1 cellular context compared by ENCODE assay signal in genomic region chr11:130124096-130124495, GRCh38.
TF ChIP-seq lines count a peak whose summit lies in the region.

No MANE protein-coding gene starts in this region.

TF ChIP-seq in HepG2, 621 proteins besides CTCF, POLR2A, EP300 and RAD21 (continued from another document and continues in another):
- TF ChIP-seq CSRNP2 (CRISPR knock-in tag; conservative IDR thresholded peaks at IDR 0.05; ENCODE audit: low read depth) (no peak), PLRG1 (conservative IDR thresholded peaks at IDR 0.05) (no peak), THRA (CRISPR knock-in tag; IDR thresholded peaks at IDR 0.05; ENCODE audit: borderline replicate concordance) (peak; percentile 47; the same call in 1 of the 2 replicates), ZNF180 (CRISPR knock-in tag; IDR thresholded peaks at IDR 0.05; ENCODE audit: borderline replicate concordance, low read depth) (no peak), ZFYVE20 (CRISPR knock-in tag; IDR thresholded peaks at IDR 0.05; ENCODE audit: borderline replicate concordance, low read depth) (no peak), ZSCAN5A (CRISPR knock-in tag; IDR thresholded peaks at IDR 0.05; ENCODE audit: borderline replicate concordance) (no peak), ZNF7 (CRISPR knock-in tag; IDR thresholded peaks at IDR 0.05) (no peak), ZNF644 (CRISPR knock-in tag; IDR thresholded peaks at IDR 0.05; ENCODE audit: low read depth) (peak; percentile 90), AFF4 (CRISPR knock-in tag; IDR thresholded peaks at IDR 0.05) (no peak), ZNF20 (CRISPR knock-in tag; IDR thresholded peaks at IDR 0.05) (no peak), IRF9 (CRISPR knock-in tag; IDR thresholded peaks at IDR 0.05; ENCODE audit: borderline replicate concordance) (no peak), ZHX2 (IDR thresholded peaks at IDR 0.05; ENCODE audit: low read depth) (0 out of 2 replicates have a peak, but pooled peaks have one; percentile 17), ZHX2 (CRISPR knock-in tag; IDR thresholded peaks at IDR 0.05; ENCODE audit: borderline replicate concordance) (no peak), HNF1B (CRISPR knock-in tag; IDR thresholded peaks at IDR 0.05) (no peak; the same call in 1 of the 2 replicates), ZNF414 (CRISPR knock-in tag; IDR thresholded peaks at IDR 0.05) (peak; percentile 40; the same call in 1 of the 2 replicates), GMEB1 (CRISPR knock-in tag; IDR thresholded peaks at IDR 0.05; ENCODE audit: borderline replicate concordance) (no peak; the same call in 1 of the 2 replicates), ELF1 (CRISPR knock-in tag; IDR thresholded peaks at IDR 0.05) (peak; percentile 59), HMGXB4 (CRISPR knock-in tag; IDR thresholded peaks at IDR 0.05; ENCODE audit: borderline replicate concordance in 1 of 2, low read depth in 1 of 2) (0 out of 4 replicates have a peak, but pooled peaks of 1 of the 2 experiments have one; percentile 62), SNAPC4 (CRISPR knock-in tag; IDR thresholded peaks at IDR 0.05) (no peak)
